Comparison of ENCODE assay signal across 8 cellular contexts in genomic region chr9:84139296-84140100, GRCh38.
DNase-seq lines count a peak whose midpoint lies in the region; ATAC-seq and TF ChIP-seq lines count a peak whose summit lies in the region.

No MANE protein-coding gene starts in this region.

- intact Hi-C loops in activated CD8-positive, alpha-beta T cell treated with anti-CD3 and anti-CD28 coated beads for 36 hours (cut with micrococcal nuclease) = no loop called here
- intact Hi-C loops in Caco-2 (cut with micrococcal nuclease; ENCODE audit: unreplicated experiment) = no loop called here

- POLR2A ChIA-PET in activated CD8-positive, alpha-beta T cell treated with anti-CD3 and anti-CD28 coated beads for 36 hours (lab: Charles Lee) = no interaction called here
- POLR2A ChIA-PET in Caco-2 (lab: Charles Lee) = no interaction called here

- no peaks in the 10 kb centered on the region for H3K9me3 ChIP-seq in Caco-2

- CTCF ChIA-PET in activated CD8-positive, alpha-beta T cell treated with anti-CD3 and anti-CD28 coated beads for 36 hours (lab: Charles Lee) = interaction anchor here (2.0 kb wide), 1 partner anchor 34 kb away, joined by 10 read pairs; no protein-coding TSS in a partner anchor
- CTCF ChIA-PET in Caco-2 (lab: Charles Lee) = no interaction called here

- no peak overlapping the region for H3K4me3 ChIP-seq in Caco-2 (ENCODE audit: low read depth, low read length)

- H3K9me3 Mint-ChIP-seq in activated CD8-positive, alpha-beta T cell treated with anti-CD3 and anti-CD28 coated beads for 36 hours = no peaks in the 10 kb centered on the region
- no peaks in the 10 kb centered on the region for H3K9me3 Mint-ChIP-seq in Caco-2 (ENCODE audit: unreplicated experiment)

- peak; percentile 26 for DNase-seq in COLO668 (lab: John Stamatoyannopoulos, UW; ENCODE audit: unreplicated experiment)
- peak; percentile 88 for DNase-seq in M059J (ENCODE audit: low read depth)
- DNase-seq in activated CD8-positive, alpha-beta T cell treated with anti-CD3 and anti-CD28 coated beads for 36 hours = no peak
- peak; percentile 15 for DNase-seq in iris pigment epithelial cell (ENCODE audit: low read depth)
- no peak for DNase-seq in NCI-H526 treated with DMSO at 0.1 percent for 48 hours (lab: John Stamatoyannopoulos, UW)
- DNase-seq in Caco-2 = no peak

- ATAC-seq in activated CD8-positive, alpha-beta T cell treated with anti-CD3 and anti-CD28 coated beads for 36 hours = no peak
- ATAC-seq in HG03457 (IDR thresholded peaks at IDR 0.05; ENCODE audit: unreplicated experiment) = no peak
- ATAC-seq in HG02759 (IDR thresholded peaks at IDR 0.05; ENCODE audit: unreplicated experiment) = no peak

- peaks cover 43% of the 10 kb centered on the region for H3K27me3 Mint-ChIP-seq in activated CD8-positive, alpha-beta T cell treated with anti-CD3 and anti-CD28 coated beads for 36 hours
- H3K27me3 Mint-ChIP-seq in Caco-2 (ENCODE audit: insufficient read depth, unreplicated experiment) = peaks cover 28% of the 10 kb centered on the region

- peaks cover 8% of the 10 kb centered on the region for H3K4me1 Mint-ChIP-seq in activated CD8-positive, alpha-beta T cell treated with anti-CD3 and anti-CD28 coated beads for 36 hours (ENCODE audit: low read depth)
- peaks cover 7% of the 10 kb centered on the region for H3K4me1 Mint-ChIP-seq in Caco-2 (ENCODE audit: low read depth, unreplicated experiment)

- no peak overlapping the region for H3K27ac Mint-ChIP-seq in activated CD8-positive, alpha-beta T cell treated with anti-CD3 and anti-CD28 coated beads for 36 hours
- no peak overlapping the region for H3K27ac Mint-ChIP-seq in Caco-2 (ENCODE audit: unreplicated experiment)

- no peaks in the 10 kb centered on the region for H3K36me3 Mint-ChIP-seq in activated CD8-positive, alpha-beta T cell treated with anti-CD3 and anti-CD28 coated beads for 36 hours (ENCODE audit: low read depth)
- H3K36me3 Mint-ChIP-seq in Caco-2 (ENCODE audit: insufficient read depth, unreplicated experiment) = no peaks in the 10 kb centered on the region

- TF ChIP-seq CTCF in activated CD8-positive, alpha-beta T cell treated with anti-CD3 and anti-CD28 coated beads for 36 hours (IDR thresholded peaks at IDR 0.05) = no peak
- no peak for TF ChIP-seq CTCF in Caco-2 (IDR thresholded peaks at IDR 0.05; ENCODE audit: insufficient read depth in 1 of 2, low read depth in 1 of 2, low read length in 1 of 2, severe bottlenecking in 1 of 2, unreplicated experiment in 1 of 2)

- H3K4me3 Mint-ChIP-seq in activated CD8-positive, alpha-beta T cell treated with anti-CD3 and anti-CD28 coated beads for 36 hours = peak overlapping the region; percentile 46
- no peak overlapping the region for H3K4me3 Mint-ChIP-seq in Caco-2 (ENCODE audit: unreplicated experiment)

- H3K36me3 ChIP-seq in Caco-2 (ENCODE audit: control insufficient read depth, insufficient read depth, low read length) = no peaks in the 10 kb centered on the region

- no peaks in the 10 kb centered on the region for H3K4me1 ChIP-seq in Caco-2

- no peaks in the 10 kb centered on the region for H3K27me3 ChIP-seq in Caco-2 (replicated peaks; ENCODE audit: control insufficient read depth, insufficient read depth, low read length)

- no TSS peak for BruUV-seq in Caco-2 (replicated peaks; lab: Mats Ljungman, UMichigan)

Comparison
In these comparisons a context has a peak if more than half of its experiments do, and no peak if none do; other contexts are left out.
1. DNase-seq: peak in COLO668 (single experiment), M059J (single experiment) and iris pigment epithelial cell (single experiment); none in activated CD8-positive, alpha-beta T cell treated with anti-CD3 and anti-CD28 coated beads for 36 hours (single experiment), NCI-H526 treated with DMSO at 0.1 percent for 48 hours (single experiment) and Caco-2 (0 of 2).